In genomic region chr14:92981726-92982125, GRCh38 we compare ENCODE assay signal across 1 cellular context.
TF ChIP-seq lines count a peak whose summit lies in the region.

No MANE protein-coding gene starts in this region.

TF ChIP-seq in WTC11, 78 proteins besides CTCF, POLR2A, EP300 and RAD21 (continued from another document):
- TF ChIP-seq, protein P1, sequence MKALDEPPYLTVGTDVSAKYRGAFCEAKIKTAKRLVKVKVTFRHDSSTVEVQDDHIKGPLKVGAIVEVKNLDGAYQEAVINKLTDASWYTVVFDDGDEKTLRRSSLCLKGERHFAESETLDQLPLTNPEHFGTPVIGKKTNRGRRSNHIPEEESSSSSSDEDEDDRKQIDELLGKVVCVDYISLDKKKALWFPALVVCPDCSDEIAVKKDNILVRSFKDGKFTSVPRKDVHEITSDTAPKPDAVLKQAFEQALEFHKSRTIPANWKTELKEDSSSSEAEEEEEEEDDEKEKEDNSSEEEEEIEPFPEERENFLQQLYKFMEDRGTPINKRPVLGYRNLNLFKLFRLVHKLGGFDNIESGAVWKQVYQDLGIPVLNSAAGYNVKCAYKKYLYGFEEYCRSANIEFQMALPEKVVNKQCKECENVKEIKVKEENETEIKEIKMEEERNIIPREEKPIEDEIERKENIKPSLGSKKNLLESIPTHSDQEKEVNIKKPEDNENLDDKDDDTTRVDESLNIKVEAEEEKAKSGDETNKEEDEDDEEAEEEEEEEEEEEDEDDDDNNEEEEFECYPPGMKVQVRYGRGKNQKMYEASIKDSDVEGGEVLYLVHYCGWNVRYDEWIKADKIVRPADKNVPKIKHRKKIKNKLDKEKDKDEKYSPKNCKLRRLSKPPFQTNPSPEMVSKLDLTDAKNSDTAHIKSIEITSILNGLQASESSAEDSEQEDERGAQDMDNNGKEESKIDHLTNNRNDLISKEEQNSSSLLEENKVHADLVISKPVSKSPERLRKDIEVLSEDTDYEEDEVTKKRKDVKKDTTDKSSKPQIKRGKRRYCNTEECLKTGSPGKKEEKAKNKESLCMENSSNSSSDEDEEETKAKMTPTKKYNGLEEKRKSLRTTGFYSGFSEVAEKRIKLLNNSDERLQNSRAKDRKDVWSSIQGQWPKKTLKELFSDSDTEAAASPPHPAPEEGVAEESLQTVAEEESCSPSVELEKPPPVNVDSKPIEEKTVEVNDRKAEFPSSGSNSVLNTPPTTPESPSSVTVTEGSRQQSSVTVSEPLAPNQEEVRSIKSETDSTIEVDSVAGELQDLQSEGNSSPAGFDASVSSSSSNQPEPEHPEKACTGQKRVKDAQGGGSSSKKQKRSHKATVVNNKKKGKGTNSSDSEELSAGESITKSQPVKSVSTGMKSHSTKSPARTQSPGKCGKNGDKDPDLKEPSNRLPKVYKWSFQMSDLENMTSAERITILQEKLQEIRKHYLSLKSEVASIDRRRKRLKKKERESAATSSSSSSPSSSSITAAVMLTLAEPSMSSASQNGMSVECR (CRISPR knock-in tag; IDR thresholded peaks at IDR 0.05; ENCODE audit: borderline replicate concordance) = no peak
- TF ChIP-seq E2F5 (CRISPR knock-in tag; IDR thresholded peaks at IDR 0.05) (no peak), USF2 (CRISPR knock-in tag; IDR thresholded peaks at IDR 0.05) (no peak)
